In the genomic region with DNA sequence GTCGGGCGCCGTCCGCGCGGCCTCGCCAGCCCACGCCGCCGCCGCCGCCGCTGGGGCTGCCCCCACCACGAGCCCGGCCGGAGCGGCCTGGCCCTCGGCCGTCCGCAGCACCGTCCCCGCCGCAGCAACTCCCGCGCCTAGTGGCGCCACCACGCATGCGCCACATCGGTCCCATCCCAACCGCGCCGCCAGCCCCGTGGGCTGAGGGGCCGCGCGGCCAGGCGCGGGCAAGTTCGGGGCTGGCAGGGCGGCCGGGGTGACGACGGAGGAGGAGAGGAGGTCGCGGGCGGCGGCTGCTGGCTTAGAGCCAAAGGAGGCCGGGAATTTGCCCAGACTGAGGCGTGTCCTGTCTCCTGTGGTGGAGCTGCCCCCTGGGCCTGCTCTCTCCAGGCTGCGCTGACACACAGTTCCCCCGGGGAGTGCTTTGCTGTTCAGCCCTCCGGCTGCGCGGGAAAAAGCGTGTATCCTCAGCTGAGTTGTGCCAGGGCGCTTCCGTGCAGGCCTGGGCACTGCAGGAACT, we compare ENCODE assay signal across 9 cellular contexts. TPM values are rescaled to one million over a fixed set of nuclear protein-coding genes. Genes with fewer than 3 reads are reported as not detected.
A peak's percentile ranks its signal among the peaks of the same experiment; 100 is the strongest.
DNase-seq lines count a peak whose midpoint lies in the region; ATAC-seq, FAIRE-seq and TF ChIP-seq lines count a peak whose summit lies in the region.
"Had no signal": no experiment of that assay in that cellular context is flagged by ENCODE, and none has a peak within 500 bp of the region (broad histone marks: within the 10 kb centered on the region; RNA-seq: fewer than 3 reads in every experiment).

TSS of gene TUSC1 (minus strand) at position 298 of the 520 bp plus-strand sequence. CDS start at position 166, 132 bp downstream.

- intact Hi-C loops in kidney (cut with DNase I) = no loop called here

- H3K9ac ChIP-seq in kidney (ENCODE audit: low read length in 2 of 2) = peak within 1 kb of the TSS; percentile 85 to 94

- TF ChIP-seq CTCF in RWPE2 (IDR thresholded peaks at IDR 0.05; ENCODE audit: poor library complexity, severe bottlenecking) = no peak
- TF ChIP-seq CTCF in kidney (IDR thresholded peaks at IDR 0.05; ENCODE audit: borderline replicate concordance, extremely low read depth, insufficient read depth) = no peak

- H3K27ac ChIP-seq in RWPE2 (ENCODE audit: poor library complexity, severe bottlenecking) (peak within 1 kb of the TSS; percentile 89), kidney (ENCODE audit: low read depth in 2 of 2, low read length in 2 of 2) (peak within 1 kb of the TSS; percentile 98)

- no peak for FAIRE-seq in kidney (lab: Jason Lieb, UNC)

- H3K4me3 ChIP-seq in RWPE2 (ENCODE audit: severe bottlenecking) (peak within 1 kb of the TSS; percentile 69), kidney (ENCODE audit: low read length in 2 of 2) (peak within 1 kb of the TSS; percentile 56 to 83)

- H3K36me3 ChIP-seq in RWPE2 (ENCODE audit: low read depth) = no peaks in the 10 kb centered on the region
- no peaks in the 10 kb centered on the region for H3K36me3 ChIP-seq in kidney (ENCODE audit: control insufficient read depth in 1 of 2, insufficient read depth in 2 of 2, low read length in 2 of 2)

- H3K9me3 ChIP-seq in RWPE2 (ENCODE audit: severe bottlenecking) (no peaks in the 10 kb centered on the region), kidney (ENCODE audit: control insufficient read depth in 1 of 2, low read length in 2 of 2) (no peaks in the 10 kb centered on the region)

- peak; percentile 58 for DNase-seq in activated CD8-positive, alpha-beta memory T cell treated with anti-CD3 and anti-CD28 coated beads for 24 hours
- no peak for DNase-seq in activated CD8-positive, alpha-beta memory T cell treated with anti-CD3 and anti-CD28 coated beads, Interleukin-2, amount 50 U/mL, for 4 hours
- DNase-seq in HS-27A (ENCODE audit: low read depth) (peak; percentile 56), RWPE2 (ENCODE audit: low spot score) (peak; percentile 88), dedifferentiated amniotic fluid mesenchymal stem cell (ENCODE audit: extremely low spot score) (peak; percentile 64), kidney (peak; percentile 97), smooth muscle cell of the brain vasculature (ENCODE audit: low read depth, low spot score) (peak; percentile 18), NCI-H345 (lab: John Stamatoyannopoulos, UW) (no peak)
- DNase-seq: DND-41 had no signal

- H3K27me3 ChIP-seq in RWPE2 (ENCODE audit: insufficient read depth, poor library complexity, severe bottlenecking) = no peaks in the 10 kb centered on the region

- ATAC-seq in RWPE2 (ENCODE audit: low read depth) = peak; percentile 84

- H3K4me1 ChIP-seq in RWPE2 (ENCODE audit: insufficient read depth, poor library complexity, severe bottlenecking) = peaks cover 7% of the 10 kb centered on the region
- H3K4me1 ChIP-seq in kidney (ENCODE audit: control insufficient read depth in 1 of 2, insufficient read depth in 1 of 2, low read depth in 1 of 2, low read length in 2 of 2) = no peaks in the 10 kb centered on the region

RNA-seq across cellular contexts. Expression of gene TUSC1, which starts in this region (rescaled TPM):
- total RNA-seq in kidney = 17.6 TPM
- polyA plus RNA-seq in kidney (ENCODE audit: insufficient read depth, low read depth, low replicate concordance) = 16.7 TPM

Comparison
In these comparisons a context has a peak if more than half of its experiments do, and no peak if none do; other contexts are left out.
1. DNase-seq: peak in activated CD8-positive, alpha-beta memory T cell treated with anti-CD3 and anti-CD28 coated beads for 24 hours (single experiment), HS-27A (single experiment), RWPE2 (single experiment), dedifferentiated amniotic fluid mesenchymal stem cell (single experiment), kidney (single experiment) and smooth muscle cell of the brain vasculature (single experiment); none in activated CD8-positive, alpha-beta memory T cell treated with anti-CD3 and anti-CD28 coated beads, Interleukin-2, amount 50 U/mL, for 4 hours (single experiment) and NCI-H345 (single experiment).